ENCODE assay signal across 2 cellular contexts in genomic region chr1:20789598-20789997, GRCh38.
TF ChIP-seq lines count a peak whose summit lies in the region.

No MANE protein-coding gene starts in this region.

TF ChIP-seq in HEK293T, 16 proteins besides CTCF, POLR2A, EP300 and RAD21:
- peak; percentile 46; the same call in 1 of the 2 replicates for TF ChIP-seq ZNF384 (IDR thresholded peaks at IDR 0.05)

TF ChIP-seq in HepG2, 621 proteins besides CTCF, POLR2A, EP300 and RAD21:
- TF ChIP-seq GFI1 (CRISPR knock-in tag; IDR thresholded peaks at IDR 0.05; ENCODE audit: borderline replicate concordance) (peak; percentile 32; the same call in 1 of the 2 replicates), ZMYM3 (CRISPR knock-in tag; IDR thresholded peaks at IDR 0.05) (0 out of 2 replicates have a peak, but pooled peaks have one; percentile 8), ZNF362 (CRISPR knock-in tag; IDR thresholded peaks at IDR 0.05; ENCODE audit: borderline replicate concordance) (peak; percentile 91; the same call in 1 of the 2 replicates), HNF4A (CRISPR knock-in tag; IDR thresholded peaks at IDR 0.05) (peak; percentile 37), ZNF770 (CRISPR knock-in tag; IDR thresholded peaks at IDR 0.05) (peak; percentile 8; the same call in 1 of the 2 replicates), CEBPG (CRISPR knock-in tag; IDR thresholded peaks at IDR 0.05) (0 out of 2 replicates have a peak, but pooled peaks have one; percentile 25), ZNF460 (CRISPR knock-in tag; IDR thresholded peaks at IDR 0.05; ENCODE audit: borderline replicate concordance) (peak; percentile 88), POGK (CRISPR knock-in tag; conservative IDR thresholded peaks at IDR 0.05) (0 out of 2 replicates have a peak, but pooled peaks have one; percentile 36), TARDBP (CRISPR knock-in tag; IDR thresholded peaks at IDR 0.05) (0 out of 2 replicates have a peak, but pooled peaks have one; percentile 22), RARA (CRISPR knock-in tag; IDR thresholded peaks at IDR 0.05) (peak; percentile 69), RXRA (CRISPR knock-in tag; IDR thresholded peaks at IDR 0.05) (peak; percentile 38; the same call in 1 of the 2 replicates), FOXP4 (CRISPR knock-in tag; IDR thresholded peaks at IDR 0.05) (peak; percentile 26; the same call in 1 of the 2 replicates), BHLHE40 (IDR thresholded peaks at IDR 0.05; ENCODE audit: low read length) (peak; percentile 83), NR2F1 (CRISPR knock-in tag; IDR thresholded peaks at IDR 0.05) (peak in 1 of 2 experiments; percentile 38; a peak in 1 of 4 replicates), NR2F6 (IDR thresholded peaks at IDR 0.05) (peak; percentile 64), NR2F6 (CRISPR knock-in tag; IDR thresholded peaks at IDR 0.05) (peak; percentile 70), LCORL (IDR thresholded peaks at IDR 0.05) (peak; percentile 47; the same call in 1 of the 2 replicates), LCORL (CRISPR knock-in tag; IDR thresholded peaks at IDR 0.05) (peak; percentile 46; the same call in 1 of the 2 replicates), NR2C2 (CRISPR knock-in tag; IDR thresholded peaks at IDR 0.05; ENCODE audit: borderline replicate concordance) (peak; percentile 61; the same call in 1 of the 2 replicates)
